Comparison of ENCODE assay signal across 18 cellular contexts in the genomic region with DNA sequence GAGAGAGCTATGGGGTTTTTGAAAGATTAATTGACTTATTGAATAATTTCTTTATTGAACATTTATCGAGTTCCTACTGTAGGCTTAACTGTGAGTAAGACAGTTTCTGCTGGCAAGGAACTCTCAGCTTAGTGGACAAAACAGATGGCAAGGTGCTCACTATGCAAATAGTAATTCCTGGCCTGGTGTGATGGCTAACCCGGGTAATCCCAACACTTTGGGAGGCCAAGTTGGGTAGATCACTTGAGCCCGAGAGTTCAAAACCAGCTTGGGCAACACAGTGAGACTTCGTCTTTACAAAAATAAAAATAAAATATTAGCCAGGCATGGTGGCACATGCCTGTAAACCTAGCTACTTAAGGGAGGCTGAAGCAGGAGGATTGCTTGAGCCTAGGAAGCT.
"Had no signal": no experiment of that assay in that cellular context is flagged by ENCODE, and none has a peak within 500 bp of the region (broad histone marks: within the 10 kb centered on the region; RNA-seq: fewer than 3 reads in every experiment).

No MANE protein-coding gene starts in this region.

- H3K27me3 ChIP-seq: gastrocnemius medialis, spleen, tibial nerve, upper lobe of right lung, uterus had no signal

- H3K27ac ChIP-seq: epithelial cell of prostate, gastrocnemius medialis, parathyroid adenoma, psoas muscle, skin epidermis, spleen, thoracic aorta, tibial nerve, upper lobe of right lung, uterus had no signal

- H2AFZ ChIP-seq: parathyroid adenoma had no signal

- H3K79me2 ChIP-seq: parathyroid adenoma had no signal

- H3K9me3 ChIP-seq: gastrocnemius medialis, mucosa of descending colon, psoas muscle, spleen, thoracic aorta, upper lobe of right lung, uterus had no signal

- H3K4me3 ChIP-seq: gastrocnemius medialis, mucosa of descending colon, psoas muscle, skin epidermis, spleen, thoracic aorta, tibial nerve, upper lobe of right lung, uterus had no signal

- H3K9ac ChIP-seq: parathyroid adenoma had no signal

- H3K4me1 ChIP-seq: gastrocnemius medialis, parathyroid adenoma, psoas muscle, upper lobe of right lung, uterus had no signal

- DNase-seq: effector CD8-positive, alpha-beta T cell; endodermal cell; gastrocnemius medialis; head of caudate nucleus; mesenchymal stem cell; mucosa of descending colon; naive B cell; psoas muscle; stimulated activated CD4-positive, alpha-beta T cell treated with anti-CD3 and anti-CD28 coated beads, Interleukin-4, amount 100 ng/mL, for 4 hours; stimulated activated naive B cell treated with anti-CD40 and anti-IgM and Interleukin-4, amounts not matched to agents 10 μg/mL and 1 μg/mL and 100 μg/mL, for 72 hours; upper lobe of right lung; uterus had no signal

- H3K36me3 ChIP-seq: gastrocnemius medialis, spleen, thoracic aorta, tibial nerve, upper lobe of right lung, uterus had no signal
